In the genomic region with DNA sequence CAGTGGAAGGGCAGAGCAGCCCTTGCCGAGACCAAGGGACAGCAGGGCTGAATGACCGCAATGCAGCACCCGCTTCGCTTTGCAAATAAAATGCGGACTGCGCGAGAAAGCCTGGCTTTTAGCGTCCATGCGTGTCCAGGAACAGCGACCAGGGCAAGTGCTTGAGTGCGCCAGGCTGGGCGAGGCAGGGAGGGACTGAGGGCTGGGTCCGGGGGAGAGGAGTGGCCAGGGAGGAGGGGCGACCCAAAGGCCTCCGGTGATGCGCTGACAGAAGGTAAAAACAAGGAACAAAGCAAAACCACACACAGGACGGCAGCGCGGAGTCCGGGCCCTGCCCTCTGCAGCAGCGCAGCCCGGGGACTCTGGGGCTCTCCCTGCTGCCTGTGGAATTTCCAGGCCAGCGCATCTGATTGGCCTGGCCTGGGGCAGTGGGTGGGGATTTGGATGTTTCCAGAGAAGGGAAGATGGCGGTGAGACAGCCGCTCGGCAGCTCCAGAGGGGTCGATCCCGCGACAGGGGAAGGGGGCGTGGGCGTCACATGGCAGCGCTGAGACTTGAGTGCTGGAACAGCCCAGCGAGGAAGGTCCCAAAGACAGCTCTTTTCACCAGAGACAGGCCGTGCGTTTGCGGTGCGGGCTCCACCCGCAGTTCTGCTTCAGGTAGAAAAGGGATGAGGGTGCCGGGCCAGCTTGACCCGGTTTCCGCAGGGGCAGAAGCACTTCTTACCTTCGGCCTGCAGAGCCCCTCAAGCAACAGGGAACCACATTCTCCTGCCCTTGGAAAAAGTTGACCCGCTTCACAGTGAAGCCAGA, we compare ENCODE assay signal across 8 cellular contexts. TPM values are rescaled to one million over a fixed set of nuclear protein-coding genes. Genes with fewer than 3 reads are reported as not detected.
DNase-seq lines count a peak whose midpoint lies in the region; ATAC-seq and TF ChIP-seq lines count a peak whose summit lies in the region.

No MANE protein-coding gene starts in this region.

- CTCF ChIA-PET in activated CD4-positive, alpha-beta T cell treated with anti-CD3 and anti-CD28 coated beads, Interleukin-2, amount 10 ng/mL, durations not matched to agents 7 days and 5 days (lab: Charles Lee): interaction anchor here (2.0 kb wide), 1 partner anchor 14 kb away, joined by 7 read pairs; no protein-coding TSS in a partner anchor

- peak overlapping the region; percentile 75 for H3K27ac Mint-ChIP-seq in activated CD4-positive, alpha-beta T cell treated with anti-CD3 and anti-CD28 coated beads, Interleukin-2, amount 10 ng/mL, durations not matched to agents 7 days and 5 days
- peak overlapping the region; percentile 95 for H3K27ac Mint-ChIP-seq in mesothelial cell of epicardium

- ATAC-seq in HG02840 (IDR thresholded peaks at IDR 0.05; ENCODE audit: low FRiP score, unreplicated experiment): peak; percentile 57

- no peaks in the 10 kb centered on the region for H3K36me3 Mint-ChIP-seq in activated CD4-positive, alpha-beta T cell treated with anti-CD3 and anti-CD28 coated beads, Interleukin-2, amount 10 ng/mL, durations not matched to agents 7 days and 5 days (ENCODE audit: low read depth)
- no peaks in the 10 kb centered on the region for H3K36me3 Mint-ChIP-seq in mesothelial cell of epicardium

- H3K4me3 Mint-ChIP-seq in activated CD4-positive, alpha-beta T cell treated with anti-CD3 and anti-CD28 coated beads, Interleukin-2, amount 10 ng/mL, durations not matched to agents 7 days and 5 days: peak overlapping the region; percentile 62
- H3K4me3 Mint-ChIP-seq in mesothelial cell of epicardium: peak overlapping the region; percentile 83

- peak; percentile 72 for DNase-seq in activated CD8-positive, alpha-beta memory T cell treated with anti-CD3 and anti-CD28 coated beads for 24 hours
- no peak for DNase-seq in activated CD8-positive, alpha-beta memory T cell treated with anti-CD3 and anti-CD28 coated beads, Interleukin-2, amount 50 U/mL, for 4 hours
- DNase-seq in NCI-H2196 treated with DMSO at 0.1 percent for 48 hours (lab: John Stamatoyannopoulos, UW; ENCODE audit: unreplicated experiment): peak; percentile 86
- peak; percentile 18 for DNase-seq in activated CD4-positive, alpha-beta T cell treated with anti-CD3 and anti-CD28 coated beads, Interleukin-2, amount 10 ng/mL, durations not matched to agents 7 days and 5 days
- DNase-seq in epidermal melanocyte (ENCODE audit: insufficient read length, low spot score): peak; percentile 98
- peak; percentile 74 to 86 for DNase-seq in mesothelial cell of epicardium (ENCODE audit: low spot score in 2 of 2, unreplicated experiment in 2 of 2)
- peak; percentile 20 to 32 for DNase-seq in stimulated activated CD8-positive, alpha-beta memory T cell treated with anti-CD3 and anti-CD28 coated beads, Interleukin-2, amount 100 ng/mL, for 48 hours (ENCODE audit: low read depth in 2 of 2)

- peaks cover 4% of the 10 kb centered on the region for H3K9me3 Mint-ChIP-seq in activated CD4-positive, alpha-beta T cell treated with anti-CD3 and anti-CD28 coated beads, Interleukin-2, amount 10 ng/mL, durations not matched to agents 7 days and 5 days
- H3K9me3 Mint-ChIP-seq in mesothelial cell of epicardium: no peaks in the 10 kb centered on the region

- POLR2A ChIA-PET in activated CD4-positive, alpha-beta T cell treated with anti-CD3 and anti-CD28 coated beads, Interleukin-2, amount 10 ng/mL, durations not matched to agents 7 days and 5 days (lab: Charles Lee): no interaction called here

- H3K27me3 Mint-ChIP-seq in activated CD4-positive, alpha-beta T cell treated with anti-CD3 and anti-CD28 coated beads, Interleukin-2, amount 10 ng/mL, durations not matched to agents 7 days and 5 days: peaks cover 19% of the 10 kb centered on the region
- H3K27me3 Mint-ChIP-seq in mesothelial cell of epicardium (ENCODE audit: low read depth): no peaks in the 10 kb centered on the region

- peaks cover 16% of the 10 kb centered on the region for H3K4me1 Mint-ChIP-seq in activated CD4-positive, alpha-beta T cell treated with anti-CD3 and anti-CD28 coated beads, Interleukin-2, amount 10 ng/mL, durations not matched to agents 7 days and 5 days
- peaks cover 21% of the 10 kb centered on the region for H3K4me1 Mint-ChIP-seq in mesothelial cell of epicardium

- no peak for TF ChIP-seq CTCF in mesothelial cell of epicardium (IDR thresholded peaks at IDR 0.05; ENCODE audit: unreplicated experiment)

RNA-seq across cellular contexts. Expression of gene SSR1, which starts 51.8 kb away (rescaled TPM):
- 100 to 1,000 TPM; 141 to 150 TPM for total RNA-seq in activated CD4-positive, alpha-beta T cell treated with anti-CD3 and anti-CD28 coated beads, Interleukin-2, amount 10 ng/mL, durations not matched to agents 7 days and 5 days
- 115 to 129 TPM (median 123 TPM) in 3 replicates for total RNA-seq in mesothelial cell of epicardium
